Comparison of ENCODE assay signal across 8 cellular contexts in the genomic region with DNA sequence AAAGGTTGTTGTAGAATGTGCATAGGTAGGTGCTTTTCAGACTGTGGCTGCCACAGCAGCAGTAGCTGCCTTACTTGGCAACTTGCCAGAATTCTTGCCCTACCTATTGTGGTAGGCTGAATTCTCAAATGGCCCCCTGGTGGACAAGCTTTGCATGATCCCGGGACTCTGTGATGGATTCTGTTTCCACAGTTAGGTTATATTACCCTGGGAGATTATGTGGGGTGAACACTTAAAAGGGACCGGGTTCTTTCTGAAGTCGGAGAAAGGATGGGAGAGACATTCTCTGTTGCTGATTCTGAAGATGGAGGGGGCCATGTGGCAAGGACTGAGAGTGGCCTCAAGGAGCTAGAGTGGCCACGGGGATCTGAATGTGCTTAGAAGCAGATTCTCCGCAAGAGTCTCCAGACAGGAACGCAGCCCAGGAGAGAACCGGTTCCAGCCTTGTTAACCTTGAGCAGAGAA. TPM values are rescaled to one million over a fixed set of nuclear protein-coding genes. Genes with fewer than 3 reads are reported as not detected.
DNase-seq lines count a peak whose midpoint lies in the region; ATAC-seq, FAIRE-seq and TF ChIP-seq lines count a peak whose summit lies in the region.

No MANE protein-coding gene starts in this region.

- no peak overlapping the region for H3K4me3 ChIP-seq in gastroesophageal sphincter
- no peak overlapping the region for H3K4me3 ChIP-seq in prostate gland

- ATAC-seq in gastroesophageal sphincter (peak; percentile 38), GM21528 (IDR thresholded peaks at IDR 0.05; ENCODE audit: low FRiP score, unreplicated experiment) (no peak)

- H3K27ac ChIP-seq in gastroesophageal sphincter (peak overlapping the region in 3 of 4 donors; percentile 74 to 80 (median 76)), prostate gland (no peak overlapping the region)

- peak; percentile 68 for FAIRE-seq in GM12891 (lab: Jason Lieb, UNC)

- H3K9me3 ChIP-seq in gastroesophageal sphincter, result no peaks in the 10 kb centered on the region
- no peaks in the 10 kb centered on the region for H3K9me3 ChIP-seq in prostate gland

- 100% methylated on average over 5 of the region's 7 CpGs; no CpG with 5 or more reads in 1 of the 2 donors for WGBS in gastroesophageal sphincter (ENCODE audit: low coverage in 1 of 2), 2 donors
- 93% methylated on average over 7 of the region's 7 CpGs for WGBS in prostate gland

- H3K36me3 ChIP-seq in gastroesophageal sphincter (no peaks in the 10 kb centered on the region), prostate gland (no peaks in the 10 kb centered on the region)

- intact Hi-C loops in prostate gland (cut with DNase I), result no loop called here
- intact Hi-C loops in posterior vena cava (cut with DNase I), result no loop called here

- H3K4me1 ChIP-seq in gastroesophageal sphincter (peaks cover 0 to 42% (median 9%) of the 10 kb centered on the region in 3 donors), prostate gland (replicated peaks) (no peaks in the 10 kb centered on the region)

- DNase-seq in AG09319 (ENCODE audit: extremely low read depth, low read depth) (no peak), GM12891 (ENCODE audit: insufficient read length, low spot score) (no peak), NCI-H510A treated with DMSO at 0.1 percent for 48 hours (lab: John Stamatoyannopoulos, UW) (peak; percentile 86), activated T-cell treated with anti-CD3 and anti-CD28 coated beads for 1 hour (ENCODE audit: low read depth) (peak; percentile 6), prostate gland (ENCODE audit: low spot score) (peak; percentile 77), posterior vena cava (ENCODE audit: low spot score) (no peak)

- H3K27me3 ChIP-seq in gastroesophageal sphincter, result no peaks in the 10 kb centered on the region
- H3K27me3 ChIP-seq in prostate gland (replicated peaks; ENCODE audit: insufficient read depth), result no peaks in the 10 kb centered on the region

- TF ChIP-seq CTCF in AG09319 (IDR thresholded peaks at IDR 0.05; ENCODE audit: low read depth, low read length) (peak; percentile 46), gastroesophageal sphincter (IDR thresholded peaks at IDR 0.05) (peak; percentile 13 to 59 (median 56)), prostate gland (IDR thresholded peaks at IDR 0.05) (peak in 3 of 4 experiments; percentile 53 to 69 (median 55))

- TF ChIP-seq POLR2A in GM12891 (IDR thresholded peaks at IDR 0.05; ENCODE audit: low read depth, low read length), result no peak
- TF ChIP-seq POLR2A in gastroesophageal sphincter (IDR thresholded peaks at IDR 0.05), result no peak
- no peak for TF ChIP-seq POLR2A in prostate gland (IDR thresholded peaks at IDR 0.05)

- no peak for TF ChIP-seq EP300 in gastroesophageal sphincter (IDR thresholded peaks at IDR 0.05)

TF ChIP-seq in GM12891, 5 proteins besides CTCF, POLR2A, EP300 and RAD21:
- TF ChIP-seq POU2F2 (IDR thresholded peaks at IDR 0.05; ENCODE audit: low read depth, low read length), result no peak
- no peak for TF ChIP-seq PAX5 (IDR thresholded peaks at IDR 0.05; ENCODE audit: insufficient read depth, low read length, severe bottlenecking)
- TF ChIP-seq SPI1 (IDR thresholded peaks at IDR 0.05; ENCODE audit: low read depth, low read length), result no peak
- no peak for TF ChIP-seq TAF1 (IDR thresholded peaks at IDR 0.05; ENCODE audit: low read depth, low read length)

RNA-seq across cellular contexts. Expression of a gene that starts 32.1 kb away (rescaled TPM):
- polyA plus RNA-seq in GM12891 (2012; ENCODE audit: low read depth, missing spikeins), result not detected
- total RNA-seq in gastroesophageal sphincter, result 1 to 10 TPM in 3 of 4 donors, under 1 TPM in 1; 0.64 to 6.4 (median 3.0) TPM
- 1 to 10 TPM in 1 of 2 donors, under 1 TPM in 1; 0.32 to 6.7 TPM for total RNA-seq in prostate gland
- total RNA-seq in posterior vena cava, result 1 to 10 TPM; 3.9 to 4.5 TPM

Comparison
In these comparisons a context has a peak if more than half of its experiments do, and no peak if none do; other contexts are left out.
1. DNase-seq: peak in NCI-H510A treated with DMSO at 0.1 percent for 48 hours (single experiment), activated T-cell treated with anti-CD3 and anti-CD28 coated beads for 1 hour (single experiment) and prostate gland (single experiment); none in AG09319 (single experiment), GM12891 (single experiment) and posterior vena cava (single experiment).
2. H3K27ac ChIP-seq: peak in gastroesophageal sphincter (3 of 4); none in prostate gland (0 of 2).
3. Peak in every context shown above with its lines, with median percentiles within 50 percentile points of each other: CTCF ChIP-seq.